In the genomic region with DNA sequence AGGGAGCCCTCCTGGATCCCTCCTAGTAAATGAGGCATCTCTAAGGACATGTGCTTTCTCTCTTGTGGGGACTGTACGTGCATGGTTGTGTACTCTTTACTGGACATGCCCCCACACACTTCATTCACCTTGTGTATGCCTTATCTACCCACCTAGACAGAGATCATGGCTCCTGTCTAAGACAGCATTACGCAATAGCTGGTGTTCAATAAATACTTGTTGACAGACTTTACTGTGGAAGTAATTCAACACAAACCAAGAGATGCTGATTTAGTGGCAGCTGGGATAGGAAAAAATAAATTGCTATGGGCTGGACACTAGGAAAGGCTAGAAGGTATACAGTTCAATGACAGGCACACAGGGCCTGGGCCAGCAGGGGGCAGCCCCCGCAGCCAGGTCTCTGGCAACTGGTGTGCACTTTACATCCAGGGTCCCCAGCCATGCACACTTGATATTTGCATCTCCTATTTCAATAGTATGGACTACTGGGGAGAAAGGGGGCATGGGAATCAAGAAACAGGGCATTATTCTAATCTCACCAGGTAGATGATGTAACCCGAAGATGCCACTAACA, we compare ENCODE assay signal across 15 cellular contexts. TPM values are rescaled to one million over a fixed set of nuclear protein-coding genes. Genes with fewer than 3 reads are reported as not detected.
DNase-seq lines count a peak whose midpoint lies in the region; ATAC-seq and TF ChIP-seq lines count a peak whose summit lies in the region.
"Had no signal": no experiment of that assay in that cellular context is flagged by ENCODE, and none has a peak within 500 bp of the region (broad histone marks: within the 10 kb centered on the region; RNA-seq: fewer than 3 reads in every experiment).

No MANE protein-coding gene starts in this region.

- no peak overlapping the region for H3K27ac Mint-ChIP-seq in glutamatergic neuron (ENCODE audit: unreplicated experiment)
- H3K27ac Mint-ChIP-seq in T-helper 2 cell treated with Interferon-gamma antibody and Interleukin-4, amounts not matched to agents 5 μg/mL and 100 μg/mL, for 36 hours, result no peak overlapping the region
- no peak overlapping the region for H3K27ac Mint-ChIP-seq in effector memory CD8-positive, alpha-beta T cell
- H3K27ac Mint-ChIP-seq: activated CD4-positive, alpha-beta T cell treated with anti-CD3 and anti-CD28 coated beads, Interleukin-2, amount 10 ng/mL, durations not matched to agents 24 days and 14 days had no signal

- no peaks in the 10 kb centered on the region for H3K9me2 ChIP-seq in PC-3 (replicated peaks; ENCODE audit: low read length)

- WGBS in heart right ventricle, 2 donors, result 78 to 87% methylated on average over 4 of the region's 4 CpGs

- H3K9me3 Mint-ChIP-seq in glutamatergic neuron (ENCODE audit: unreplicated experiment), result no peaks in the 10 kb centered on the region
- H3K9me3 Mint-ChIP-seq in T-helper 2 cell treated with Interferon-gamma antibody and Interleukin-4, amounts not matched to agents 5 μg/mL and 100 μg/mL, for 36 hours, result no peaks in the 10 kb centered on the region
- H3K9me3 Mint-ChIP-seq in effector memory CD8-positive, alpha-beta T cell, result no peaks in the 10 kb centered on the region
- H3K9me3 Mint-ChIP-seq: activated CD4-positive, alpha-beta T cell treated with anti-CD3 and anti-CD28 coated beads, Interleukin-2, amount 10 ng/mL, durations not matched to agents 24 days and 14 days had no signal

- H3K4me2 ChIP-seq in PC-3 (ENCODE audit: low read length), result no peak overlapping the region

- H3K4me3 ChIP-seq in heart right ventricle (no peak overlapping the region), PC-3 (ENCODE audit: low read length) (no peak overlapping the region)

- no peak overlapping the region for H2AFZ ChIP-seq in PC-3 (ENCODE audit: low read length)

- H3K27me3 Mint-ChIP-seq in glutamatergic neuron (ENCODE audit: unreplicated experiment), result no peaks in the 10 kb centered on the region
- H3K27me3 Mint-ChIP-seq in T-helper 2 cell treated with Interferon-gamma antibody and Interleukin-4, amounts not matched to agents 5 μg/mL and 100 μg/mL, for 36 hours (ENCODE audit: low read depth), result peaks cover 6% of the 10 kb centered on the region
- peaks cover 28 to 67% of the 10 kb centered on the region in 2 donors for H3K27me3 Mint-ChIP-seq in effector memory CD8-positive, alpha-beta T cell

- DNase-seq in heart right ventricle (no peak), cardiac septum (ENCODE audit: low spot score) (no peak), PC-3 (no peak), glutamatergic neuron (peak; percentile 45), left colon (no peak)
- DNase-seq in T-helper 2 cell treated with Interferon-gamma antibody and Interleukin-4, amounts not matched to agents 5 μg/mL and 100 μg/mL, for 36 hours (ENCODE audit: low spot score), result no peak
- DNase-seq in effector memory CD8-positive, alpha-beta T cell, result no peak
- DNase-seq: activated CD4-positive, alpha-beta T cell treated with anti-CD3 and anti-CD28 coated beads, Interleukin-2, amount 10 ng/mL, durations not matched to agents 24 days and 14 days; foreskin melanocyte; HCEC 1CT; NCI-H446 treated with DMSO at 0.1 percent for 48 hours; occipital lobe; stimulated activated CD4-positive, alpha-beta T cell treated with anti-CD3 and anti-CD28 coated beads, Interleukin-2, amount 100 ng/mL, for 48 hours had no signal

- H3K27me3 ChIP-seq in heart right ventricle, result no peaks in the 10 kb centered on the region
- no peaks in the 10 kb centered on the region for H3K27me3 ChIP-seq in PC-3 (ENCODE audit: low read length)

- no peak overlapping the region for H3K9ac ChIP-seq in PC-3 (ENCODE audit: low read length)

- H3K36me3 Mint-ChIP-seq in glutamatergic neuron (ENCODE audit: unreplicated experiment), result no peaks in the 10 kb centered on the region
- no peaks in the 10 kb centered on the region for H3K36me3 Mint-ChIP-seq in T-helper 2 cell treated with Interferon-gamma antibody and Interleukin-4, amounts not matched to agents 5 μg/mL and 100 μg/mL, for 36 hours (ENCODE audit: low read depth)
- no peaks in the 10 kb centered on the region for H3K36me3 Mint-ChIP-seq in effector memory CD8-positive, alpha-beta T cell (ENCODE audit: insufficient read depth)

- H3K4me3 Mint-ChIP-seq in glutamatergic neuron (ENCODE audit: unreplicated experiment), result no peak overlapping the region
- H3K4me3 Mint-ChIP-seq in T-helper 2 cell treated with Interferon-gamma antibody and Interleukin-4, amounts not matched to agents 5 μg/mL and 100 μg/mL, for 36 hours, result no peak overlapping the region
- no peak overlapping the region for H3K4me3 Mint-ChIP-seq in effector memory CD8-positive, alpha-beta T cell
- H3K4me3 Mint-ChIP-seq: activated CD4-positive, alpha-beta T cell treated with anti-CD3 and anti-CD28 coated beads, Interleukin-2, amount 10 ng/mL, durations not matched to agents 24 days and 14 days had no signal

- intact Hi-C loops in heart right ventricle (cut with DNase I) (no loop called here), cardiac septum (cut with DNase I) (no loop called here), PC-3 (cut with micrococcal nuclease) (no loop called here), left colon (cut with DNase I, micrococcal nuclease) (no loop called here)

- peaks cover 0 to 4% (median 0%) of the 10 kb centered on the region in 9 donors for H3K4me1 ChIP-seq in heart right ventricle
- H3K4me1 ChIP-seq in PC-3 (ENCODE audit: insufficient read depth, low read length), result no peaks in the 10 kb centered on the region

- no peak overlapping the region for H3K27ac ChIP-seq in heart right ventricle
- H3K27ac ChIP-seq in PC-3 (ENCODE audit: low read length), result no peak overlapping the region

- H4K20me1 ChIP-seq in PC-3 (ENCODE audit: low read length), result no peaks in the 10 kb centered on the region

- H3K36me3 ChIP-seq in heart right ventricle (no peaks in the 10 kb centered on the region), PC-3 (ENCODE audit: low read depth, low read length) (no peaks in the 10 kb centered on the region)

- POLR2A ChIA-PET in PC-3 (lab: Charles Lee; ENCODE audit: unreplicated experiment), result no interaction called here

- H3K4me1 Mint-ChIP-seq in glutamatergic neuron (ENCODE audit: low read depth, unreplicated experiment), result no peaks in the 10 kb centered on the region
- no peaks in the 10 kb centered on the region for H3K4me1 Mint-ChIP-seq in T-helper 2 cell treated with Interferon-gamma antibody and Interleukin-4, amounts not matched to agents 5 μg/mL and 100 μg/mL, for 36 hours (ENCODE audit: low read depth)
- H3K4me1 Mint-ChIP-seq in effector memory CD8-positive, alpha-beta T cell (ENCODE audit: low read depth in 2 of 2), result no peaks in the 10 kb centered on the region
- H3K4me1 Mint-ChIP-seq: activated CD4-positive, alpha-beta T cell treated with anti-CD3 and anti-CD28 coated beads, Interleukin-2, amount 10 ng/mL, durations not matched to agents 24 days and 14 days had no signal

- no peaks in the 10 kb centered on the region for H3K79me2 ChIP-seq in PC-3 (ENCODE audit: low read length)

- H3F3A ChIP-seq in PC-3 (ENCODE audit: low read length, unreplicated experiment), result no peaks in the 10 kb centered on the region

- TF ChIP-seq CTCF in heart right ventricle (IDR thresholded peaks at IDR 0.05), result peak in 7 of 9 donors; percentile 20 to 53 (median 43)
- peak; percentile 62 for TF ChIP-seq CTCF in PC-3 (conservative IDR thresholded peaks at IDR 0.05; ENCODE audit: low read depth, low read length)
- peak; percentile 40 for TF ChIP-seq CTCF in glutamatergic neuron (IDR thresholded peaks at IDR 0.05; ENCODE audit: partially characterized antibody, unreplicated experiment)

- no TSS peak for BruUV-seq in PC-3 (replicated peaks; lab: Mats Ljungman, UMichigan)

- ATAC-seq in heart right ventricle (no peak), PC-3 (no peak; the same call in 1 of the 2 replicates), GM18870 (IDR thresholded peaks at IDR 0.05; ENCODE audit: unreplicated experiment) (no peak), left colon (no peak)
- ATAC-seq in effector memory CD8-positive, alpha-beta T cell (replicated peaks), result no peak

- CTCF ChIA-PET in PC-3 (lab: Charles Lee), result no interaction called here

- H3K9me3 ChIP-seq in heart right ventricle (no peaks in the 10 kb centered on the region), PC-3 (ENCODE audit: low read length) (no peaks in the 10 kb centered on the region)

RNA-seq across cellular contexts. Expression of a gene that starts 24.2 kb away (rescaled TPM):
- 1 to 10 TPM in 1 of 10 donors, under 1 TPM in 9; 0.21 to 1.1 (median 0.53) TPM for total RNA-seq in heart right ventricle
- polyA plus RNA-seq in heart right ventricle, result under 1 TPM; 0.44 to 0.83 TPM
- 3.4 TPM for total RNA-seq in cardiac septum
- total RNA-seq in PC-3 (2014; rRNA removed), result 0.44 and 0.63 TPM in 2 replicates
- 0.64 TPM for total RNA-seq in glutamatergic neuron (ENCODE audit: unreplicated experiment)
- 1 to 10 TPM in 1 of 2 donors, under 1 TPM in 1; 0.70 to 1.0 TPM for total RNA-seq in left colon
- total RNA-seq: activated CD4-positive, alpha-beta T cell treated with anti-CD3 and anti-CD28 coated beads, Interleukin-2, amount 10 ng/mL, durations not matched to agents 24 days and 14 days; M059J had no signal
